ENCODE assay signal across 2 cellular contexts in the genomic region with DNA sequence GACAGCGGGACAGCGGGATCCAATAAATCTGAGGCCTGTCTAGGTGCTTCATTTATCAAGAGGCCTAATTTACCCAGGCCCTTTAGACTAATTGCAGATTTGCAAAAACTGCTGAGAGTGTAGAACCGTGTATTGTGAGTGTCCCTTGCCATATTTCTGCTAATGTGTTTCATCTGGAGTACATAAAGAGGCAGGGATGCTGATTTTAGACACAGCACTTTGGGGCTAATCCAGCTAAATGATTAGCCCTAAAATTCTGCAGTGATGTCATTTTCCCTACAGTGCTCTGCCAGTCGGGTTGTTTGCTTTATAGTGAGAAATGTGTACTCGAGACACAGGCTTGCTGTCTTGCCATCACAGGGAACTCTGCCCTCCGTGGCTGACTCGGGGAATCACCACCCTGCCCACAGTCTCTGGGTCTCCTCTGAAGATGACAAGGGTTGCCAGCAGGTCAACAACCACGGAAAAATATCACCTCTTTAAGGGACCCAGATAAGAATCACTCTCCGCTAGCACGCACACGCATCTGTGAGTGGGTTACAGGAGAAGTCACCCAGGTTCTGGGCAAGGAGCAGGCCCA.
TF ChIP-seq lines count a peak whose summit lies in the region.

No MANE protein-coding gene starts in this region.

TF ChIP-seq in A549, 52 proteins besides CTCF, POLR2A, EP300 and RAD21 (continued from another document):
- TF ChIP-seq ZFP36 (IDR thresholded peaks at IDR 0.05; ENCODE audit: borderline replicate concordance, partially characterized antibody) (no peak), HEYL (CRISPR knock-in tag; IDR thresholded peaks at IDR 0.05) (no peak), CBX8 (IDR thresholded peaks at IDR 0.05) (no peak), RFX5 (IDR thresholded peaks at IDR 0.05) (no peak), ESRRA (IDR thresholded peaks at IDR 0.05; ENCODE audit: borderline replicate concordance, low read length) (no peak), JUN (IDR thresholded peaks at IDR 0.05) (no peak)
- TF ChIP-seq, protein P1, sequence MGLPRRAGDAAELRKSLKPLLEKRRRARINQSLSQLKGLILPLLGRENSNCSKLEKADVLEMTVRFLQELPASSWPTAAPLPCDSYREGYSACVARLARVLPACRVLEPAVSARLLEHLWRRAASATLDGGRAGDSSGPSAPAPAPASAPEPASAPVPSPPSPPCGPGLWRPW (IDR thresholded peaks at IDR 0.05): no peak

TF ChIP-seq in GM23338, 12 proteins besides CTCF, POLR2A, EP300 and RAD21 (continued from another document):
- TF ChIP-seq EZH2 (IDR thresholded peaks at IDR 0.05; ENCODE audit: low read depth, unreplicated experiment) (no peak), NANOG (IDR thresholded peaks at IDR 0.05; ENCODE audit: borderline replicate concordance) (no peak), STAT1 (IDR thresholded peaks at IDR 0.05; ENCODE audit: unreplicated experiment) (no peak), ZNF331 (CRISPR knock-in tag; IDR thresholded peaks at IDR 0.05; ENCODE audit: low read depth) (no peak), JUNB (IDR thresholded peaks at IDR 0.05; ENCODE audit: unreplicated experiment) (no peak), ZNF114 (CRISPR knock-in tag; IDR thresholded peaks at IDR 0.05) (no peak)
- TF ChIP-seq, protein P2, sequence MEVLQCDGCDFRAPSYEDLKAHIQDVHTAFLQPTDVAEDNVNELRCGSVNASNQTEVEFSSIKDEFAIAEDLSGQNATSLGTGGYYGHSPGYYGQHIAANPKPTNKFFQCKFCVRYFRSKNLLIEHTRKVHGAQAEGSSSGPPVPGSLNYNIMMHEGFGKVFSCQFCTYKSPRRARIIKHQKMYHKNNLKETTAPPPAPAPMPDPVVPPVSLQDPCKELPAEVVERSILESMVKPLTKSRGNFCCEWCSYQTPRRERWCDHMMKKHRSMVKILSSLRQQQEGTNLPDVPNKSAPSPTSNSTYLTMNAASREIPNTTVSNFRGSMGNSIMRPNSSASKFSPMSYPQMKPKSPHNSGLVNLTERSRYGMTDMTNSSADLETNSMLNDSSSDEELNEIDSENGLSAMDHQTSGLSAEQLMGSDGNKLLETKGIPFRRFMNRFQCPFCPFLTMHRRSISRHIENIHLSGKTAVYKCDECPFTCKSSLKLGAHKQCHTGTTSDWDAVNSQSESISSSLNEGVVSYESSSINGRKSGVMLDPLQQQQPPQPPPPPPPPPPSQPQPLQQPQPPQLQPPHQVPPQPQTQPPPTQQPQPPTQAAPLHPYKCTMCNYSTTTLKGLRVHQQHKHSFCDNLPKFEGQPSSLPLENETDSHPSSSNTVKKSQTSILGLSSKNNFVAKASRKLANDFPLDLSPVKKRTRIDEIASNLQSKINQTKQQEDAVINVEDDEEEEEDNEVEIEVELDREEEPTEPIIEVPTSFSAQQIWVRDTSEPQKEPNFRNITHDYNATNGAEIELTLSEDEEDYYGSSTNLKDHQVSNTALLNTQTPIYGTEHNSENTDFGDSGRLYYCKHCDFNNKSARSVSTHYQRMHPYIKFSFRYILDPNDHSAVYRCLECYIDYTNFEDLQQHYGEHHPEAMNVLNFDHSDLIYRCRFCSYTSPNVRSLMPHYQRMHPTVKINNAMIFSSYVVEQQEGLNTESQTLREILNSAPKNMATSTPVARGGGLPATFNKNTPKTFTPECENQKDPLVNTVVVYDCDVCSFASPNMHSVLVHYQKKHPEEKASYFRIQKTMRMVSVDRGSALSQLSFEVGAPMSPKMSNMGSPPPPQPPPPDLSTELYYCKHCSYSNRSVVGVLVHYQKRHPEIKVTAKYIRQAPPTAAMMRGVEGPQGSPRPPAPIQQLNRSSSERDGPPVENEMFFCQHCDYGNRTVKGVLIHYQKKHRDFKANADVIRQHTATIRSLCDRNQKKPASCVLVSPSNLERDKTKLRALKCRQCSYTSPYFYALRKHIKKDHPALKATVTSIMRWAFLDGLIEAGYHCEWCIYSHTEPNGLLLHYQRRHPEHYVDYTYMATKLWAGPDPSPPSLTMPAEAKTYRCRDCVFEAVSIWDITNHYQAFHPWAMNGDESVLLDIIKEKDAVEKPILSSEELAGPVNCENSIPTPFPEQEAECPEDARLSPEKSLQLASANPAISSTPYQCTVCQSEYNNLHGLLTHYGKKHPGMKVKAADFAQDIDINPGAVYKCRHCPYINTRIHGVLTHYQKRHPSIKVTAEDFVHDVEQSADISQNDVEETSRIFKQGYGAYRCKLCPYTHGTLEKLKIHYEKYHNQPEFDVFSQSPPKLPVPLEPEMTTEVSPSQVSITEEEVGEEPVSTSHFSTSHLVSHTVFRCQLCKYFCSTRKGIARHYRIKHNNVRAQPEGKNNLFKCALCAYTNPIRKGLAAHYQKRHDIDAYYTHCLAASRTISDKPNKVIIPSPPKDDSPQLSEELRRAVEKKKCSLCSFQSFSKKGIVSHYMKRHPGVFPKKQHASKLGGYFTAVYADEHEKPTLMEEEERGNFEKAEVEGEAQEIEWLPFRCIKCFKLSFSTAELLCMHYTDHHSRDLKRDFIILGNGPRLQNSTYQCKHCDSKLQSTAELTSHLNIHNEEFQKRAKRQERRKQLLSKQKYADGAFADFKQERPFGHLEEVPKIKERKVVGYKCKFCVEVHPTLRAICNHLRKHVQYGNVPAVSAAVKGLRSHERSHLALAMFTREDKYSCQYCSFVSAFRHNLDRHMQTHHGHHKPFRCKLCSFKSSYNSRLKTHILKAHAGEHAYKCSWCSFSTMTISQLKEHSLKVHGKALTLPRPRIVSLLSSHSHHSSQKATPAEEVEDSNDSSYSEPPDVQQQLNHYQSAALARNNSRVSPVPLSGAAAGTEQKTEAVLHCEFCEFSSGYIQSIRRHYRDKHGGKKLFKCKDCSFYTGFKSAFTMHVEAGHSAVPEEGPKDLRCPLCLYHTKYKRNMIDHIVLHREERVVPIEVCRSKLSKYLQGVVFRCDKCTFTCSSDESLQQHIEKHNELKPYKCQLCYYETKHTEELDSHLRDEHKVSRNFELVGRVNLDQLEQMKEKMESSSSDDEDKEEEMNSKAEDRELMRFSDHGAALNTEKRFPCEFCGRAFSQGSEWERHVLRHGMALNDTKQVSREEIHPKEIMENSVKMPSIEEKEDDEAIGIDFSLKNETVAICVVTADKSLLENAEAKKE (CRISPR knock-in tag; IDR thresholded peaks at IDR 0.05): no peak
- TF ChIP-seq, protein P3, sequence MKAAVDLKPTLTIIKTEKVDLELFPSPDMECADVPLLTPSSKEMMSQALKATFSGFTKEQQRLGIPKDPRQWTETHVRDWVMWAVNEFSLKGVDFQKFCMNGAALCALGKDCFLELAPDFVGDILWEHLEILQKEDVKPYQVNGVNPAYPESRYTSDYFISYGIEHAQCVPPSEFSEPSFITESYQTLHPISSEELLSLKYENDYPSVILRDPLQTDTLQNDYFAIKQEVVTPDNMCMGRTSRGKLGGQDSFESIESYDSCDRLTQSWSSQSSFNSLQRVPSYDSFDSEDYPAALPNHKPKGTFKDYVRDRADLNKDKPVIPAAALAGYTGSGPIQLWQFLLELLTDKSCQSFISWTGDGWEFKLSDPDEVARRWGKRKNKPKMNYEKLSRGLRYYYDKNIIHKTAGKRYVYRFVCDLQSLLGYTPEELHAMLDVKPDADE (IDR thresholded peaks at IDR 0.05): no peak
- TF ChIP-seq, protein P4, sequence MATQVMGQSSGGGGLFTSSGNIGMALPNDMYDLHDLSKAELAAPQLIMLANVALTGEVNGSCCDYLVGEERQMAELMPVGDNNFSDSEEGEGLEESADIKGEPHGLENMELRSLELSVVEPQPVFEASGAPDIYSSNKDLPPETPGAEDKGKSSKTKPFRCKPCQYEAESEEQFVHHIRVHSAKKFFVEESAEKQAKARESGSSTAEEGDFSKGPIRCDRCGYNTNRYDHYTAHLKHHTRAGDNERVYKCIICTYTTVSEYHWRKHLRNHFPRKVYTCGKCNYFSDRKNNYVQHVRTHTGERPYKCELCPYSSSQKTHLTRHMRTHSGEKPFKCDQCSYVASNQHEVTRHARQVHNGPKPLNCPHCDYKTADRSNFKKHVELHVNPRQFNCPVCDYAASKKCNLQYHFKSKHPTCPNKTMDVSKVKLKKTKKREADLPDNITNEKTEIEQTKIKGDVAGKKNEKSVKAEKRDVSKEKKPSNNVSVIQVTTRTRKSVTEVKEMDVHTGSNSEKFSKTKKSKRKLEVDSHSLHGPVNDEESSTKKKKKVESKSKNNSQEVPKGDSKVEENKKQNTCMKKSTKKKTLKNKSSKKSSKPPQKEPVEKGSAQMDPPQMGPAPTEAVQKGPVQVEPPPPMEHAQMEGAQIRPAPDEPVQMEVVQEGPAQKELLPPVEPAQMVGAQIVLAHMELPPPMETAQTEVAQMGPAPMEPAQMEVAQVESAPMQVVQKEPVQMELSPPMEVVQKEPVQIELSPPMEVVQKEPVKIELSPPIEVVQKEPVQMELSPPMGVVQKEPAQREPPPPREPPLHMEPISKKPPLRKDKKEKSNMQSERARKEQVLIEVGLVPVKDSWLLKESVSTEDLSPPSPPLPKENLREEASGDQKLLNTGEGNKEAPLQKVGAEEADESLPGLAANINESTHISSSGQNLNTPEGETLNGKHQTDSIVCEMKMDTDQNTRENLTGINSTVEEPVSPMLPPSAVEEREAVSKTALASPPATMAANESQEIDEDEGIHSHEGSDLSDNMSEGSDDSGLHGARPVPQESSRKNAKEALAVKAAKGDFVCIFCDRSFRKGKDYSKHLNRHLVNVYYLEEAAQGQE (IDR thresholded peaks at IDR 0.05; ENCODE audit: unreplicated experiment): no peak
